In genomic region chr14:102318781-102319276, GRCh38 we compare ENCODE assay signal across 8 cellular contexts. TPM values are rescaled to one million over a fixed set of nuclear protein-coding genes. Genes with fewer than 3 reads are reported as not detected.
DNase-seq lines count a peak whose midpoint lies in the region; FAIRE-seq and TF ChIP-seq lines count a peak whose summit lies in the region.

No MANE protein-coding gene starts in this region.

- H3K27ac ChIP-seq in 22Rv1 = peak overlapping the region; percentile 96
- no peak overlapping the region for H3K27ac ChIP-seq in HUES48 (ENCODE audit: low read depth, low read length)
- H3K27ac ChIP-seq in muscle layer of duodenum (ENCODE audit: low read length) = peak overlapping the region; percentile 98

- peaks cover 14% of the 10 kb centered on the region for H3K4me1 ChIP-seq in HUES48 (ENCODE audit: control insufficient read depth, insufficient read depth, low read length)
- peaks cover 13 to 34% of the 10 kb centered on the region in 2 donors for H3K4me1 ChIP-seq in muscle layer of duodenum (ENCODE audit: control insufficient read depth in 1 of 2, insufficient read depth in 2 of 2, low read length in 2 of 2)

- TF ChIP-seq CTCF in 22Rv1 (IDR thresholded peaks at IDR 0.05) (no peak), bronchial epithelial cell (IDR thresholded peaks at IDR 0.05; ENCODE audit: insufficient read depth, low read length, severe bottlenecking) (no peak)

- no peak for DNase-seq in bronchial epithelial cell (ENCODE audit: low read depth)
- no peak for DNase-seq in T1000 (lab: John Stamatoyannopoulos, UW)
- no peak for DNase-seq in mesenteric fat pad (ENCODE audit: low spot score)
- no peak for DNase-seq in SKM-1 (lab: John Stamatoyannopoulos, UW; ENCODE audit: unreplicated experiment)
- DNase-seq in NCI-H226 = no peak

- H3K27me3 ChIP-seq in HUES48 (ENCODE audit: control insufficient read depth, insufficient read depth, low read length) (peaks cover 19% of the 10 kb centered on the region), bronchial epithelial cell (ENCODE audit: control insufficient read depth, insufficient read depth, low read length) (no peaks in the 10 kb centered on the region), muscle layer of duodenum (ENCODE audit: low read depth, low read length) (no peaks in the 10 kb centered on the region)

- H3K9me3 ChIP-seq in HUES48 (ENCODE audit: control insufficient read depth, insufficient read depth, low read length) (no peaks in the 10 kb centered on the region), muscle layer of duodenum (ENCODE audit: control insufficient read depth in 1 of 2, low read length in 2 of 2) (no peaks in the 10 kb centered on the region)

- H3K4me3 ChIP-seq in HUES48 (ENCODE audit: low read depth, low read length) = peak overlapping the region; percentile 95
- H3K4me3 ChIP-seq in bronchial epithelial cell (ENCODE audit: low read depth, low read length) = peak overlapping the region; percentile 74
- H3K4me3 ChIP-seq in muscle layer of duodenum (ENCODE audit: low read depth in 1 of 2, low read length in 2 of 2) = peak overlapping the region; percentile 75 to 94

- FAIRE-seq in bronchial epithelial cell (lab: Jason Lieb, UNC) = no peak

- H3K36me3 ChIP-seq in HUES48 (ENCODE audit: control insufficient read depth, insufficient read depth, low read length) (no peaks in the 10 kb centered on the region), bronchial epithelial cell (ENCODE audit: control insufficient read depth, insufficient read depth, low read length) (no peaks in the 10 kb centered on the region), muscle layer of duodenum (ENCODE audit: control insufficient read depth in 1 of 2, insufficient read depth in 2 of 2, low read length in 2 of 2) (no peaks in the 10 kb centered on the region)

- H3K9ac ChIP-seq in HUES48 (ENCODE audit: low read depth, low read length) = peak overlapping the region; percentile 73

RNA-seq across cellular contexts. Expression of gene ZNF839, which starts 0.7 kb away (rescaled TPM):
- total RNA-seq in bronchial epithelial cell (8.2 and 9.7 TPM in 2 replicates), mesenteric fat pad (7.4 TPM)

RNA-seq across cellular contexts. Expression of gene MOK, which starts 13.9 kb away (rescaled TPM):
- 3.2 and 4.0 TPM in 2 replicates for total RNA-seq in bronchial epithelial cell
- 13.9 TPM for total RNA-seq in mesenteric fat pad

RNA-seq across cellular contexts. Expression of gene CINP, which starts 43.9 kb away (rescaled TPM):
- total RNA-seq in bronchial epithelial cell = 38.4 and 42.9 TPM in 2 replicates
- 34.1 TPM for total RNA-seq in mesenteric fat pad

RNA-seq across cellular contexts. Expression of gene TECPR2, which starts 43.9 kb away (rescaled TPM):
- total RNA-seq in bronchial epithelial cell (4.7 and 7.6 TPM in 2 replicates), mesenteric fat pad (29.5 TPM)
